8 cellular contexts compared by ENCODE assay signal in genomic region chr18:70205421-70206397, GRCh38. TPM values are rescaled to one million over a fixed set of nuclear protein-coding genes. Genes with fewer than 3 reads are reported as not detected.
DNase-seq lines count a peak whose midpoint lies in the region; ATAC-seq and TF ChIP-seq lines count a peak whose summit lies in the region.

RTTN (minus strand) TSS chr18:70205687; CDS start chr18:70205658, 29 bp downstream.

- TF ChIP-seq POLR2A in GM15510 (IDR thresholded peaks at IDR 0.05; ENCODE audit: borderline replicate concordance, extremely low read depth, insufficient read length) (peak; percentile 60), prostate gland (IDR thresholded peaks at IDR 0.05) (no peak)

- no peaks in the 10 kb centered on the region for H3K9me3 ChIP-seq in T-helper 17 cell (ENCODE audit: control insufficient read depth, low read length, poor library complexity, severe bottlenecking)
- no peaks in the 10 kb centered on the region for H3K9me3 ChIP-seq in left ventricle myocardium inferior (replicated peaks)
- no peaks in the 10 kb centered on the region for H3K9me3 ChIP-seq in prostate gland

- no peaks in the 10 kb centered on the region for H3K27me3 ChIP-seq in left ventricle myocardium inferior (ENCODE audit: low read depth)
- no peaks in the 10 kb centered on the region for H3K27me3 ChIP-seq in prostate gland (replicated peaks; ENCODE audit: insufficient read depth)

- H3K36me3 Mint-ChIP-seq in T-helper 17 cell (ENCODE audit: low read depth), result no peaks in the 10 kb centered on the region

- no peak for TF ChIP-seq CTCF in left ventricle myocardium inferior (IDR thresholded peaks at IDR 0.05; ENCODE audit: borderline replicate concordance)
- TF ChIP-seq CTCF in prostate gland (IDR thresholded peaks at IDR 0.05), result peak in 1 of 4 experiments; percentile 18

- intact Hi-C loops in left ventricle myocardium inferior (cut with micrococcal nuclease) (no loop called here), prostate gland (cut with DNase I) (loop anchor here (5.0 kb wide), 1 partner anchor 87 kb away; no protein-coding TSS in a partner anchor)

- peak within 1 kb of the TSS; percentile 96 for H3K4me3 Mint-ChIP-seq in T-helper 17 cell

- no peaks in the 10 kb centered on the region for H3K27me3 Mint-ChIP-seq in T-helper 17 cell

- H3K4me3 ChIP-seq in left ventricle myocardium inferior (peak within 1 kb of the TSS; percentile 82), prostate gland (peak within 1 kb of the TSS; percentile 41 to 66), urinary bladder (ENCODE audit: low read depth, low read length) (peak within 1 kb of the TSS; percentile 56)

- DNase-seq in NCI-H1694 treated with DMSO at 0.1 percent for 48 hours (lab: John Stamatoyannopoulos, UW) (peak; percentile 79), T-helper 17 cell (peak; percentile 81 to 90 (median 85)), amygdala (lab: John Stamatoyannopoulos, UW) (peak; percentile 82 to 99 (median 93)), left ventricle myocardium inferior (peak; percentile 94), prostate gland (ENCODE audit: low spot score) (peak; percentile 88)

- peak; percentile 96 for ATAC-seq in HG02885 (IDR thresholded peaks at IDR 0.05; ENCODE audit: poor library complexity, unreplicated experiment)
- ATAC-seq in T-helper 17 cell, result peak; percentile 95

- H3K4me1 Mint-ChIP-seq in T-helper 17 cell, result peaks cover 13% of the 10 kb centered on the region

- H3K36me3 ChIP-seq in left ventricle myocardium inferior, result peaks cover 9% of the 10 kb centered on the region
- H3K36me3 ChIP-seq in prostate gland, result no peaks in the 10 kb centered on the region
- H3K36me3 ChIP-seq in urinary bladder (ENCODE audit: insufficient read depth), result no peaks in the 10 kb centered on the region

- H3K27ac ChIP-seq in left ventricle myocardium inferior (replicated peaks) (peak within 1 kb of the TSS; percentile 98), prostate gland (peak within 1 kb of the TSS; percentile 91 to 92), urinary bladder (ENCODE audit: low read depth) (peak within 1 kb of the TSS; percentile 95)

- H3K27ac Mint-ChIP-seq in T-helper 17 cell, result peak within 1 kb of the TSS; percentile 95

- under 1% methylated on average over 75 of the region's 78 CpGs for WGBS in prostate gland
- under 1% methylated on average over 78 of the region's 78 CpGs for WGBS in urinary bladder

- H3K4me1 ChIP-seq in left ventricle myocardium inferior, result peaks cover 23% of the 10 kb centered on the region
- H3K4me1 ChIP-seq in prostate gland (replicated peaks), result no peaks in the 10 kb centered on the region
- no peaks in the 10 kb centered on the region for H3K4me1 ChIP-seq in urinary bladder (ENCODE audit: insufficient read depth)

RNA-seq across cellular contexts. Expression of gene RTTN, which starts in this region (rescaled TPM):
- 10 to 100 TPM; 23.9 to 26.7 TPM for total RNA-seq in T-helper 17 cell
- 10.6 TPM for total RNA-seq in left ventricle myocardium inferior
- total RNA-seq in prostate gland, result 10 to 100 TPM in 1 of 2 donors, 1 to 10 TPM in 1; 8.4 to 21.5 TPM
- total RNA-seq in urinary bladder, result 60.5 TPM
- 5.1 TPM for polyA plus RNA-seq in urinary bladder

Comparison
In these comparisons a context has a peak if more than half of its experiments do, and no peak if none do; other contexts are left out.
1. Peak in every context shown above with its lines: DNase-seq, ATAC-seq, H3K4me3 ChIP-seq and H3K27ac ChIP-seq.